In genomic region chr5:14896091-14896490, GRCh38 we compare ENCODE assay signal across 31 cellular contexts.
"Had no signal": no experiment of that assay in that cellular context is flagged by ENCODE, and none has a peak within 500 bp of the region (broad histone marks: within the 10 kb centered on the region; RNA-seq: fewer than 3 reads in every experiment).

No MANE protein-coding gene starts in this region.

- H3K4me3 Mint-ChIP-seq: activated CD4-positive, alpha-beta memory T cell treated with anti-CD3 and anti-CD28 coated beads for 36 hours; activated CD4-positive, alpha-beta T cell treated with anti-CD3 and anti-CD28 coated beads for 36 hours; activated CD4-positive, alpha-beta T cell treated with anti-CD3 and anti-CD28 coated beads, Interleukin-2, amount 10 ng/mL, durations not matched to agents 24 days and 14 days; activated CD8-positive, alpha-beta memory T cell treated with anti-CD3 and anti-CD28 coated beads, Interleukin-2, amount 10 ng/mL, durations not matched to agents 7 days and 5 days; activated CD8-positive, alpha-beta T cell treated with anti-CD3 and anti-CD28 coated beads, Interleukin-2, amount 10 ng/mL, durations not matched to agents 7 days and 5 days; activated naive CD4-positive, alpha-beta T cell treated with anti-CD3 and anti-CD28 coated beads, Interleukin-2, amount 10 ng/mL, durations not matched to agents 7 days and 5 days; activated naive CD8-positive, alpha-beta T cell treated with anti-CD3 and anti-CD28 coated beads, Interleukin-2, amount 10 ng/mL, durations not matched to agents 7 days and 5 days; activated T-helper 1 cell treated with anti-CD3 and anti-CD28 coated beads, Interleukin-12 subunit alpha, Interleukin-12 subunit beta, Interleukin-2, Interleukin-4 antibody, amounts not matched to agents 30 ng/mL and 10 ng/mL and 1 ng/mL, durations not matched to agents 14 hours and 24 hours and 36 hours; brain; dendritic cell treated with granulocyte-macrophage colony-stimulating factor and Interleukin-4, amounts not matched to agents 40 ng/mL and 50 ng/mL, for 4 days; endodermal cell had no signal

- H3K4me1 Mint-ChIP-seq: activated CD4-positive, alpha-beta T cell treated with anti-CD3 and anti-CD28 coated beads for 36 hours; activated CD8-positive, alpha-beta memory T cell treated with anti-CD3 and anti-CD28 coated beads, Interleukin-2, amount 10 ng/mL, durations not matched to agents 7 days and 5 days; activated naive CD4-positive, alpha-beta T cell treated with anti-CD3 and anti-CD28 coated beads, Interleukin-2, amount 10 ng/mL, durations not matched to agents 7 days and 5 days; activated naive CD8-positive, alpha-beta T cell treated with anti-CD3 and anti-CD28 coated beads, Interleukin-2, amount 10 ng/mL, durations not matched to agents 7 days and 5 days; brain had no signal

- DNase-seq: activated CD4-positive, alpha-beta memory T cell treated with anti-CD3 and anti-CD28 coated beads for 36 hours; activated CD4-positive, alpha-beta T cell treated with anti-CD3 and anti-CD28 coated beads for 36 hours; activated CD4-positive, alpha-beta T cell treated with anti-CD3 and anti-CD28 coated beads, Interleukin-2, amount 10 ng/mL, durations not matched to agents 24 days and 14 days; activated CD4-positive, CD25-positive, alpha-beta regulatory T cell; activated CD4-positive, CD25-positive, alpha-beta regulatory T cell treated with anti-CD3 and anti-CD28 coated beads, Interleukin-2, amount 50 U/mL, for 72 hours; activated CD8-positive, alpha-beta memory T cell treated with anti-CD3 and anti-CD28 coated beads, Interleukin-2, amount 10 ng/mL, durations not matched to agents 7 days and 5 days; activated CD8-positive, alpha-beta memory T cell treated with anti-CD3 and anti-CD28 coated beads, Interleukin-2, amount 50 U/mL, for 4 hours; activated CD8-positive, alpha-beta T cell treated with anti-CD3 and anti-CD28 coated beads, Interleukin-2, amount 10 ng/mL, durations not matched to agents 7 days and 5 days; activated gamma-delta T cell; activated naive CD4-positive, alpha-beta T cell; activated naive CD4-positive, alpha-beta T cell treated with anti-CD3 and anti-CD28 coated beads, Interleukin-2, amount 10 ng/mL, durations not matched to agents 7 days and 5 days; activated naive CD8-positive, alpha-beta T cell treated with anti-CD3 and anti-CD28 coated beads, Interleukin-2, amount 10 ng/mL, durations not matched to agents 7 days and 5 days; activated T-cell treated with anti-CD3 and anti-CD28 coated beads, Interleukin-2, amount 50 U/mL, for 1 hour; activated T-cell treated with anti-CD3 and anti-CD28 coated beads, Interleukin-2, amount 50 U/mL, for 48 hours; central memory CD4-positive, alpha-beta T cell; cerebellar nuclear complex; dorsolateral prefrontal cortex; effector memory CD4-positive, alpha-beta T cell; endodermal cell; foreskin fibroblast; head of caudate nucleus; T-helper 2 cell had no signal

- H3K36me3 ChIP-seq: ascending aorta, breast epithelium, cardiac muscle cell had no signal

- H3K4me1 ChIP-seq: breast epithelium had no signal

- H3K9me3 Mint-ChIP-seq: activated CD4-positive, alpha-beta memory T cell treated with anti-CD3 and anti-CD28 coated beads for 36 hours; activated naive CD4-positive, alpha-beta T cell treated with anti-CD3 and anti-CD28 coated beads, Interleukin-2, amount 10 ng/mL, durations not matched to agents 7 days and 5 days; activated naive CD4-positive, alpha-beta T cell treated with anti-CD3 and anti-CD28 coated beads, Interleukin-2, amount 50 U/mL, for 72 hours; activated naive CD8-positive, alpha-beta T cell treated with anti-CD3 and anti-CD28 coated beads, Interleukin-2, amount 10 ng/mL, durations not matched to agents 7 days and 5 days; activated T-helper 1 cell treated with anti-CD3 and anti-CD28 coated beads, Interleukin-12 subunit alpha, Interleukin-12 subunit beta, Interleukin-2, Interleukin-4 antibody, amounts not matched to agents 30 ng/mL and 10 ng/mL and 1 ng/mL, durations not matched to agents 14 hours and 24 hours and 36 hours; dendritic cell treated with granulocyte-macrophage colony-stimulating factor and Interleukin-4, amounts not matched to agents 40 ng/mL and 50 ng/mL, for 4 days had no signal

- H3K27ac ChIP-seq: ascending aorta, breast epithelium, cardiac muscle cell, coronary artery, dorsolateral prefrontal cortex had no signal

- H3K36me3 Mint-ChIP-seq: activated CD4-positive, alpha-beta memory T cell treated with anti-CD3 and anti-CD28 coated beads for 36 hours; activated CD8-positive, alpha-beta memory T cell treated with anti-CD3 and anti-CD28 coated beads, Interleukin-2, amount 10 ng/mL, durations not matched to agents 7 days and 5 days; activated naive CD4-positive, alpha-beta T cell treated with anti-CD3 and anti-CD28 coated beads, Interleukin-2, amount 10 ng/mL, durations not matched to agents 7 days and 5 days; activated naive CD4-positive, alpha-beta T cell treated with anti-CD3 and anti-CD28 coated beads, Interleukin-2, amount 50 U/mL, for 72 hours; activated naive CD8-positive, alpha-beta T cell treated with anti-CD3 and anti-CD28 coated beads, Interleukin-2, amount 10 ng/mL, durations not matched to agents 7 days and 5 days; brain had no signal

- H3K27me3 Mint-ChIP-seq: activated CD4-positive, alpha-beta memory T cell treated with anti-CD3 and anti-CD28 coated beads for 36 hours; activated CD4-positive, alpha-beta T cell treated with anti-CD3 and anti-CD28 coated beads for 36 hours had no signal

- H3K9me3 ChIP-seq: ascending aorta, breast epithelium had no signal

- ATAC-seq: activated CD8-positive, alpha-beta memory T cell treated with anti-CD3 and anti-CD28 coated beads, Interleukin-2, amount 10 ng/mL, durations not matched to agents 7 days and 5 days; activated CD8-positive, alpha-beta T cell treated with anti-CD3 and anti-CD28 coated beads, Interleukin-2, amount 10 ng/mL, durations not matched to agents 7 days and 5 days; activated naive CD4-positive, alpha-beta T cell treated with anti-CD3 and anti-CD28 coated beads, Interleukin-2, amount 50 U/mL, for 72 hours; esophagus mucosa had no signal

- H3K4me3 ChIP-seq: ascending aorta, breast epithelium, cardiac muscle cell, coronary artery, dorsolateral prefrontal cortex had no signal

- H3K27me3 ChIP-seq: ascending aorta, breast epithelium, cardiac muscle cell, dorsolateral prefrontal cortex had no signal

- H3K27ac Mint-ChIP-seq: activated CD4-positive, alpha-beta memory T cell treated with anti-CD3 and anti-CD28 coated beads for 36 hours; activated CD4-positive, alpha-beta T cell treated with anti-CD3 and anti-CD28 coated beads for 36 hours; activated CD4-positive, alpha-beta T cell treated with anti-CD3 and anti-CD28 coated beads, Interleukin-2, amount 10 ng/mL, durations not matched to agents 24 days and 14 days; activated CD8-positive, alpha-beta memory T cell treated with anti-CD3 and anti-CD28 coated beads, Interleukin-2, amount 10 ng/mL, durations not matched to agents 7 days and 5 days; activated CD8-positive, alpha-beta T cell treated with anti-CD3 and anti-CD28 coated beads, Interleukin-2, amount 10 ng/mL, durations not matched to agents 7 days and 5 days; activated naive CD4-positive, alpha-beta T cell treated with anti-CD3 and anti-CD28 coated beads, Interleukin-2, amount 10 ng/mL, durations not matched to agents 7 days and 5 days; activated naive CD4-positive, alpha-beta T cell treated with anti-CD3 and anti-CD28 coated beads, Interleukin-2, amount 50 U/mL, for 72 hours; activated naive CD8-positive, alpha-beta T cell treated with anti-CD3 and anti-CD28 coated beads, Interleukin-2, amount 10 ng/mL, durations not matched to agents 7 days and 5 days; activated T-helper 1 cell treated with anti-CD3 and anti-CD28 coated beads, Interleukin-12 subunit alpha, Interleukin-12 subunit beta, Interleukin-2, Interleukin-4 antibody, amounts not matched to agents 30 ng/mL and 10 ng/mL and 1 ng/mL, durations not matched to agents 14 hours and 24 hours and 36 hours; brain; dendritic cell treated with granulocyte-macrophage colony-stimulating factor and Interleukin-4, amounts not matched to agents 40 ng/mL and 50 ng/mL, for 4 days; endodermal cell had no signal
